20 cellular contexts compared by ENCODE assay signal in the genomic region with DNA sequence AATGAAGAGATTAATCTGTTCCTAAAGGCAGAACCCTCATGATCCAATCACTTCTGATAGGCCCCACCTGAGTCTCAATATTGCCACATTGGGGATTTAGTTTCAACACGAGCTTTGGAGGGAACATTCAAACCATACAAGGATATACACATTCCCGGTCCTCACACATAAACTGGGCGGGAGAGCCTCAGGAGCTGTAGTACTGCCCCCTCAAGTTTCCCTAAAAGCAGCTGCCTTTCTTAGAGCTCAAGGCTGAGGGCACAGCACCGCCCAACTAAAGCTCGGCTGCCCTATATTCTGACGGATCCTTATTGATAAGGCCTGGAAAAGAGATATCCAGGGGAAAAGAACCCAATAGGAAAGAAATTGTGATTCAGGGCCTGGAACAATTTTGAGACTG.
"Had no signal": no experiment of that assay in that cellular context is flagged by ENCODE, and none has a peak within 500 bp of the region (broad histone marks: within the 10 kb centered on the region; RNA-seq: fewer than 3 reads in every experiment).

No MANE protein-coding gene starts in this region.

- H3K27me3 ChIP-seq: brain microvascular endothelial cell, SJCRH30 had no signal

- DNase-seq: activated CD4-positive, alpha-beta memory T cell treated with anti-CD3 and anti-CD28 coated beads, Interleukin-2, amount 10 ng/mL, durations not matched to agents 7 days and 5 days; activated CD4-positive, alpha-beta T cell treated with anti-CD3 and anti-CD28 coated beads for 1 hour; activated CD4-positive, alpha-beta T cell treated with anti-CD3 and anti-CD28 coated beads for 48 hours; activated CD4-positive, CD25-positive, alpha-beta regulatory T cell; activated CD8-positive, alpha-beta memory T cell treated with anti-CD3 and anti-CD28 coated beads for 24 hours; activated CD8-positive, alpha-beta memory T cell treated with anti-CD3 and anti-CD28 coated beads, Interleukin-2, amount 10 ng/mL, durations not matched to agents 7 days and 5 days; activated CD8-positive, alpha-beta memory T cell treated with anti-CD3 and anti-CD28 coated beads, Interleukin-2, amount 50 U/mL, for 48 hours; activated effector memory CD4-positive, alpha-beta T cell treated with Interleukin-2 at 50 U/mL for 16 hours; activated naive CD4-positive, alpha-beta T cell treated with anti-CD3 and anti-CD28 coated beads, Interleukin-2, amount 10 ng/mL, durations not matched to agents 7 days and 5 days; activated T-cell treated with anti-CD3 and anti-CD28 coated beads, Interleukin-2, amount 50 U/mL, for 48 hours; brain microvascular endothelial cell; central memory CD4-positive, alpha-beta T cell; Karpas-422; KBM-7; NCI-H1436 treated with DMSO at 0.1 percent for 48 hours; NCI-H1694 treated with DMSO at 0.1 percent for 48 hours; NCI-H2171 had no signal

- H3K27ac ChIP-seq: brain microvascular endothelial cell, SJCRH30, SK-N-MC had no signal

- H3K9me3 ChIP-seq: SJCRH30 had no signal

- ATAC-seq: activated CD8-positive, alpha-beta memory T cell treated with anti-CD3 and anti-CD28 coated beads, Interleukin-2, amount 10 ng/mL, durations not matched to agents 7 days and 5 days; Panc1 had no signal

- H3K4me3 ChIP-seq: SJCRH30, SK-N-MC had no signal

- H3K36me3 ChIP-seq: brain microvascular endothelial cell, SJCRH30 had no signal
